8 cellular contexts compared by ENCODE assay signal in the genomic region with DNA sequence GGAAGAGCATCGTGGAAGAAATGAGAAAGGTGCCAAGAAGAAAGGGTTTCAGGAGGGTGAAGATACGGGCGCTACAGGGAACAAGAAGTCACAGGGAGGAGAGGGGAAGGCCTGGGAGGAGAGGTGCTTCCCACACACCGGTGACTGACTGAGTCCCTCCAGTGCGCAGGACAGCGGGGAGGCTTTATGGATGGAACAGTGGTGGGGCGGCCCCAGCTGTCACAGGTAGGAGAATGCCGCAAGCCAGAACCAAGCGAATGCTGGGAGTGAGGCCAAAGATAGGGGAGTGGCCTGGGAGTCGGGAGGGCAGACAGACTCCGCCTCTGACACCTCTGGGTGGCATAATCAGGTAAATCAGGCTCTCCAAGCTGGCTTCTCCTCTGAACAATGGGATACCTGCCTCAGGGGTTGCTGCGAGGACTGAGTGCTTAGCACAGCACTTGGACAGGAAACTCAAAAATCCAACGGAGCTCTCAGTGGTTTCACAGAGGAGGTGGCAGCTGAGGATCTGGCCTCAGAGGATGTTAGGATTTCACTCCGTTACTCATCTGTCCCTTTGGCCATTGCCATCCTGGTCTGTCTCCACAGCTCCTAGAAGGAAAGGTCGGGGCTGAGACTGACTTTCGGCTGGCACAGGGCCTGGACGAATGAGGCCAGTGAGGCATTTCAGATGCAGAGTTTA. TPM values are rescaled to one million over a fixed set of nuclear protein-coding genes. Genes with fewer than 3 reads are reported as not detected.
DNase-seq lines count a peak whose midpoint lies in the region; ATAC-seq and TF ChIP-seq lines count a peak whose summit lies in the region.

No MANE protein-coding gene starts in this region.

- H3K27ac Mint-ChIP-seq in activated naive CD8-positive, alpha-beta T cell = peak overlapping the region; percentile 88

- peaks cover 16% of the 10 kb centered on the region for H3K79me2 ChIP-seq in KMS-11 (ENCODE audit: insufficient read depth, low read depth)

- H3K9me3 Mint-ChIP-seq in activated naive CD8-positive, alpha-beta T cell (ENCODE audit: low read depth) = no peaks in the 10 kb centered on the region

- H2AFZ ChIP-seq in KMS-11 (ENCODE audit: low read depth) = peak overlapping the region; percentile 58

- H3K4me3 ChIP-seq in KMS-11 (IDR thresholded peaks at IDR 0.05; ENCODE audit: insufficient read depth, low read depth, low read length) = no peak overlapping the region
- H3K4me3 ChIP-seq in SJCRH30 = peak overlapping the region; percentile 94

- no peaks in the 10 kb centered on the region for H4K20me1 ChIP-seq in KMS-11 (ENCODE audit: insufficient read depth)

- intact Hi-C loops in left ventricle myocardium superior (cut with micrococcal nuclease) = no loop called here
- intact Hi-C loops in sciatic nerve (cut with DNase I) = loop anchor here (2.0 kb wide), 1 partner anchor 43 kb away; no protein-coding TSS in a partner anchor

- peak overlapping the region; percentile 55; the same call in 1 of the 2 replicates for H3K27ac ChIP-seq in KMS-11
- H3K27ac ChIP-seq in SJCRH30 = peak overlapping the region; percentile 70; the same call in 1 of the 2 replicates

- peak overlapping the region; percentile 80 for H3K4me3 Mint-ChIP-seq in activated naive CD8-positive, alpha-beta T cell

- peak overlapping the region; percentile 83; the same call in 1 of the 2 replicates for H3K9ac ChIP-seq in KMS-11

- DNase-seq in GM10248 (ENCODE audit: extremely low spot score) (peak; percentile 77), SJCRH30 (peak; percentile 47 to 71), left ventricle myocardium superior (peak; percentile 68), sciatic nerve (ENCODE audit: low spot score) (no peak)

- peak overlapping the region; percentile 95 for H3K4me2 ChIP-seq in KMS-11

- no peaks in the 10 kb centered on the region; the same call in 1 of the 2 replicates for H3K36me3 ChIP-seq in KMS-11 (ENCODE audit: insufficient read depth)
- H3K36me3 ChIP-seq in SJCRH30 = peaks cover 21% of the 10 kb centered on the region

- POLR2A ChIA-PET in GM10248 (lab: Yijun Ruan, JAX) = interaction anchor here (0.6 to 1.8 kb wide), 14 partner anchors 10 to 1726 kb away, joined by 3 to 14 read pairs (median 3); a partner anchor contains a TSS

- H3K4me1 Mint-ChIP-seq in activated naive CD8-positive, alpha-beta T cell (ENCODE audit: low read depth) = peaks cover 38% of the 10 kb centered on the region

- H3K9me3 ChIP-seq in SJCRH30 (replicated peaks) = no peaks in the 10 kb centered on the region

- TF ChIP-seq CTCF in GM10248 (IDR thresholded peaks at IDR 0.05; ENCODE audit: control extremely low read depth, extremely low read depth, low read depth, missing control alignments) = no peak
- no peak for TF ChIP-seq CTCF in KMS-11 (conservative IDR thresholded peaks at IDR 0.05; ENCODE audit: low read depth, low read length)

- no peaks in the 10 kb centered on the region for H3K27me3 ChIP-seq in KMS-11 (ENCODE audit: insufficient read depth, low read depth)
- no peaks in the 10 kb centered on the region for H3K27me3 ChIP-seq in SJCRH30

- no peaks in the 10 kb centered on the region for H3K36me3 Mint-ChIP-seq in activated naive CD8-positive, alpha-beta T cell

- CTCF ChIA-PET in GM10248 (lab: Yijun Ruan, JAX) = interaction anchor here (0.9 to 12.1 kb wide), 10 partner anchors 9 to 150 kb away, joined by 3 to 172 read pairs (median 4); a partner anchor contains a TSS

- ATAC-seq in left ventricle myocardium superior (peak; percentile 61), sciatic nerve (peak; percentile 17), HG03439 (IDR thresholded peaks at IDR 0.05; ENCODE audit: unreplicated experiment) (no peak), GM18861 (IDR thresholded peaks at IDR 0.05; ENCODE audit: unreplicated experiment) (no peak)

- H3K4me1 ChIP-seq in KMS-11 (ENCODE audit: low read depth, poor library complexity, severe bottlenecking) = peaks cover 31% of the 10 kb centered on the region
- H3K4me1 ChIP-seq in SJCRH30 = peaks cover 20% of the 10 kb centered on the region

- H3K27me3 Mint-ChIP-seq in activated naive CD8-positive, alpha-beta T cell = no peaks in the 10 kb centered on the region

RNA-seq across cellular contexts. Expression of a gene that starts 0.8 kb away (rescaled TPM):
- 101 and 105 TPM in 2 replicates for total RNA-seq in SJCRH30 (2014; rRNA removed; shearing (Covaris generic))
- total RNA-seq in left ventricle myocardium superior (28.6 TPM), sciatic nerve (393 TPM)

RNA-seq across cellular contexts. Expression of a gene that starts 35.4 kb away (rescaled TPM):
- total RNA-seq in SJCRH30 (2014; rRNA removed; shearing (Covaris generic)) = 0.15 and 0.24 TPM in 2 replicates
- total RNA-seq in left ventricle myocardium superior (0.52 TPM), sciatic nerve (2.9 TPM)

RNA-seq across cellular contexts. Expression of a gene that starts 47.1 kb away (rescaled TPM):
- 137 and 141 TPM in 2 replicates for total RNA-seq in SJCRH30 (2014; rRNA removed; shearing (Covaris generic))
- 24.5 TPM for total RNA-seq in left ventricle myocardium superior
- total RNA-seq in sciatic nerve = 139 TPM

RNA-seq across cellular contexts. Expression of a gene that starts 51.4 kb away (rescaled TPM):
- total RNA-seq in SJCRH30 (2014; rRNA removed; shearing (Covaris generic)) = 103 and 104 TPM in 2 replicates
- 76.6 TPM for total RNA-seq in left ventricle myocardium superior
- total RNA-seq in sciatic nerve = 95.0 TPM

RNA-seq across cellular contexts. Expression of a gene that starts 54.1 kb away (rescaled TPM):
- 80.3 and 81.6 TPM in 2 replicates for total RNA-seq in SJCRH30 (2014; rRNA removed; shearing (Covaris generic))
- total RNA-seq in left ventricle myocardium superior = 44.8 TPM
- total RNA-seq in sciatic nerve = 18.9 TPM

Comparison
In these comparisons a context has a peak if more than half of its experiments do, and no peak if none do; other contexts are left out.
1. ATAC-seq: peak in left ventricle myocardium superior (single experiment) and sciatic nerve (single experiment); none in HG03439 (single experiment) and GM18861 (single experiment).